In the genomic region with DNA sequence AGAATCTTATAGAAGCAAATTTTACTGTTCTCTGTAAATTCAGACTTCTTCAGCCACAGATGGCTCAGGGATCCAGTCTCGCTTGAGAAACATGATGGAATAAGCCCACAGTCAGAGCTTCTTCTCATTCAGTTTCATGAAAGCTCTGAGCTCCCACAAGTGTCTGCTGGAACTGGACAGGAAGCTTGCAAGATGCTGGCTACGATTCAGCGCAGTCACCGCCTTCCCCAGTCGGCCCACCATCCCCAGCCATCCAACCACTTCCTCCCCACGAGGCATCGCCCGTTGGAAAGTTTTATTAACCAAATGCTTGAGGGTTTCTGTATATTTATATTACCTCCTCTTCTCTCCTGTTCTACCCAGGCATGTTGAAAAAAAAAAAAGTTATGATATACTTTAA, we compare ENCODE assay signal across 8 cellular contexts.
A peak's percentile ranks its signal among the peaks of the same experiment; 100 is the strongest.
DNase-seq lines count a peak whose midpoint lies in the region; TF ChIP-seq lines count a peak whose summit lies in the region.

No MANE protein-coding gene starts in this region.

- no peak for TF ChIP-seq CTCF in GM13977 (IDR thresholded peaks at IDR 0.05; ENCODE audit: extremely low read depth, insufficient read depth, missing control alignments)
- TF ChIP-seq CTCF in fibroblast of lung (conservative IDR thresholded peaks at IDR 0.05 in 1 of 2, IDR thresholded peaks at IDR 0.05 in 1 of 2; ENCODE audit: low read depth in 1 of 2, low read length in 2 of 2), result no peak
- no peak for TF ChIP-seq CTCF in MM.1S (IDR thresholded peaks at IDR 0.05; ENCODE audit: low read length)
- no peak for TF ChIP-seq CTCF in nephron progenitor cell (IDR thresholded peaks at IDR 0.05)

- H3K27me3 ChIP-seq in MG63 (no peaks in the 10 kb centered on the region), fibroblast of lung (ENCODE audit: control insufficient read depth, insufficient read depth, low read length) (no peaks in the 10 kb centered on the region), skeletal muscle satellite cell (ENCODE audit: control insufficient read depth, insufficient read depth, low read length) (no peaks in the 10 kb centered on the region), MM.1S (replicated peaks; ENCODE audit: insufficient read depth, low read length) (no peaks in the 10 kb centered on the region)

- no peaks in the 10 kb centered on the region for H3K9me2 ChIP-seq in MM.1S (replicated peaks; ENCODE audit: insufficient read depth, low read length)

- peak overlapping the region; percentile 55 for H3K27ac ChIP-seq in fibroblast of lung (ENCODE audit: insufficient read depth, low read length)
- H3K27ac ChIP-seq in MM.1S (ENCODE audit: low read length), result no peak overlapping the region

- peaks cover 31% of the 10 kb centered on the region for H3K4me1 Mint-ChIP-seq in nephron progenitor cell

- DNase-seq in GM13977 (ENCODE audit: low spot score), result peak; percentile 30
- peak; percentile 65 for DNase-seq in MG63
- peak; percentile 83 to 96 for DNase-seq in fibroblast of lung (ENCODE audit: low read depth in 2 of 2)
- DNase-seq in NCI-H2196 (lab: John Stamatoyannopoulos, UW; ENCODE audit: unreplicated experiment), result no peak
- no peak for DNase-seq in NCI-H128 (lab: John Stamatoyannopoulos, UW; ENCODE audit: unreplicated experiment)
- no peak for DNase-seq in MM.1S
- no peak for DNase-seq in nephron progenitor cell

- H3K4me3 Mint-ChIP-seq in nephron progenitor cell, result no peak overlapping the region

- H4K20me1 ChIP-seq in fibroblast of lung (ENCODE audit: control insufficient read depth, extremely low read depth, insufficient read depth, low read length) (no peaks in the 10 kb centered on the region), MM.1S (ENCODE audit: insufficient read depth, low read length) (no peaks in the 10 kb centered on the region)

- H3K79me2 ChIP-seq in fibroblast of lung (ENCODE audit: control insufficient read depth, insufficient read depth, low read length) (peaks cover 2% of the 10 kb centered on the region), MM.1S (ENCODE audit: low read length) (no peaks in the 10 kb centered on the region)

- H3K4me1 ChIP-seq in fibroblast of lung (ENCODE audit: control insufficient read depth, extremely low read depth, insufficient read depth, low read length) (peaks cover 24% of the 10 kb centered on the region), skeletal muscle satellite cell (ENCODE audit: control insufficient read depth, insufficient read depth, low read length) (peaks cover 62% of the 10 kb centered on the region), MM.1S (ENCODE audit: low read length) (no peaks in the 10 kb centered on the region)

- H3K4me2 ChIP-seq in fibroblast of lung (ENCODE audit: extremely low read depth, insufficient read depth, low read length) (peak overlapping the region; percentile 11), skeletal muscle satellite cell (ENCODE audit: low read length) (peak overlapping the region; percentile 77), MM.1S (ENCODE audit: low read depth, low read length) (no peak overlapping the region)

- no peaks in the 10 kb centered on the region for H3K27me3 Mint-ChIP-seq in nephron progenitor cell (ENCODE audit: low read depth, poor library complexity)

- H3K27ac Mint-ChIP-seq in nephron progenitor cell, result no peak overlapping the region

- H3K36me3 Mint-ChIP-seq in nephron progenitor cell (ENCODE audit: low read depth), result peaks cover 26% of the 10 kb centered on the region

- H3K9ac ChIP-seq in fibroblast of lung (ENCODE audit: insufficient read depth, low read length) (no peak overlapping the region), skeletal muscle satellite cell (ENCODE audit: low read depth, low read length) (peak overlapping the region; percentile 80), MM.1S (ENCODE audit: low read length) (no peak overlapping the region)

- in situ Hi-C loops in GM13977 (cut with MboI; ENCODE audit: low pct_unique_long_range_greater_than_20kb, low sequenced_read_pairs, unreplicated experiment), result no loop called here

- H3K9me3 ChIP-seq in MG63 (no peaks in the 10 kb centered on the region), fibroblast of lung (ENCODE audit: control insufficient read depth, insufficient read depth, low read depth, low read length) (no peaks in the 10 kb centered on the region), skeletal muscle satellite cell (replicated peaks; ENCODE audit: low read length) (no peaks in the 10 kb centered on the region), MM.1S (replicated peaks; ENCODE audit: insufficient read depth, low read length) (no peaks in the 10 kb centered on the region)

- no peaks in the 10 kb centered on the region for H3F3A ChIP-seq in MM.1S (ENCODE audit: insufficient read depth, low read length)

- peaks cover 12% of the 10 kb centered on the region for H3K9me3 Mint-ChIP-seq in nephron progenitor cell

- no peak overlapping the region for H3K4me3 ChIP-seq in MG63
- no peak overlapping the region for H3K4me3 ChIP-seq in fibroblast of lung (replicated peaks in 1 of 4; ENCODE audit: control extremely low read depth in 1 of 4, insufficient read depth in 1 of 4, low read depth in 3 of 4, low read length in 4 of 4)
- H3K4me3 ChIP-seq in skeletal muscle satellite cell (ENCODE audit: low read length), result peak overlapping the region; percentile 14
- H3K4me3 ChIP-seq in MM.1S (ENCODE audit: low read length), result no peak overlapping the region

- H2AFZ ChIP-seq in fibroblast of lung (ENCODE audit: low read length), result no peak overlapping the region
- no peak overlapping the region for H2AFZ ChIP-seq in MM.1S (ENCODE audit: low read length)

- no peaks in the 10 kb centered on the region for H3K36me3 ChIP-seq in MG63
- H3K36me3 ChIP-seq in fibroblast of lung (ENCODE audit: control insufficient read depth, insufficient read depth, low read length), result peaks cover 2% of the 10 kb centered on the region
- no peaks in the 10 kb centered on the region for H3K36me3 ChIP-seq in skeletal muscle satellite cell (ENCODE audit: insufficient read depth, low read length)
- no peaks in the 10 kb centered on the region for H3K36me3 ChIP-seq in MM.1S (replicated peaks; ENCODE audit: insufficient read depth, low read length)

Comparison
In these comparisons a context has a peak if more than half of its experiments do, and no peak if none do; other contexts are left out.
1. DNase-seq: peak in GM13977 (single experiment), MG63 (single experiment) and fibroblast of lung (2 of 2); none in NCI-H2196 (single experiment), NCI-H128 (single experiment), MM.1S (single experiment) and nephron progenitor cell (single experiment).